Comparison of ENCODE assay signal across 8 cellular contexts in the genomic region with DNA sequence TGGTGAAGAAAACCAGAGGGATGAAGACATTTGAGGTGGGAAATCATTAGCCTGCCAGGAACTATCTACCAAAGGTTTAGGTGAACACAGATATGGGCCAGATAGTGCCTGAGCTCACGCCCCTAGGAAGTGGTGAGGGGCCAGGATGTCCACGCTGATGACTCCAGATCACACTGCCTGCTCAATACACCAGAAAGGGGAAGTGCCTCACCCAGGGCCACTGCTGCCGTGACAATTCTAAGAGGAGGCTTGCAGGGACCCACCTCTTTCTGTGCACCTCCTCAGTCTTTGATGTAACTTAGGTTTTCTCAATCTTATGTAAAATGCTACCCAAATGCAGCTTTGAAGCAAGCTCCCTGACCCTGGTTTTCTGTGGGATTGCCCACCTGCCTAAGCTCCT. TPM values are rescaled to one million over a fixed set of nuclear protein-coding genes. Genes with fewer than 3 reads are reported as not detected.
DNase-seq lines count a peak whose midpoint lies in the region; ATAC-seq and TF ChIP-seq lines count a peak whose summit lies in the region.

No MANE protein-coding gene starts in this region.

- H3K27me3 ChIP-seq in WERI-Rb-1 (ENCODE audit: insufficient read depth, low read depth, severe bottlenecking), result no peaks in the 10 kb centered on the region

- intact Hi-C loops in activated CD8-positive, alpha-beta T cell treated with anti-CD3 and anti-CD28 coated beads for 36 hours (cut with micrococcal nuclease), result no loop called here

- DNase-seq in activated T-cell treated with anti-CD3 and anti-CD28 coated beads, Interleukin-2, amount 50 U/mL, for 24 hours, result no peak
- DNase-seq in activated T-cell treated with anti-CD3 and anti-CD28 coated beads for 4 hours (no peak), WERI-Rb-1 (no peak), LoVo (ENCODE audit: low spot score) (no peak)
- peak; percentile 52 for DNase-seq in activated CD8-positive, alpha-beta T cell treated with anti-CD3 and anti-CD28 coated beads for 36 hours
- DNase-seq in stimulated activated effector memory CD8-positive, alpha-beta T cell treated with anti-CD3 and anti-CD28 coated beads, Interleukin-12 subunit alpha, Interleukin-12 subunit beta, amount 100 ng/mL, for 72 hours (ENCODE audit: low spot score in 2 of 2), result no peak

- H3K4me3 ChIP-seq in WERI-Rb-1 (ENCODE audit: low read depth, low read length), result no peak overlapping the region

- peaks cover 5% of the 10 kb centered on the region for H3K36me3 Mint-ChIP-seq in activated T-cell treated with anti-CD3 and anti-CD28 coated beads, Interleukin-2, amount 50 U/mL, for 24 hours (ENCODE audit: low read depth)
- H3K36me3 Mint-ChIP-seq in activated CD8-positive, alpha-beta T cell treated with anti-CD3 and anti-CD28 coated beads for 36 hours (ENCODE audit: low read depth), result no peaks in the 10 kb centered on the region
- H3K36me3 Mint-ChIP-seq in stimulated activated effector memory CD8-positive, alpha-beta T cell treated with anti-CD3 and anti-CD28 coated beads, Interleukin-12 subunit alpha, Interleukin-12 subunit beta, amount 100 ng/mL, for 72 hours, result peaks cover 13% of the 10 kb centered on the region

- CTCF ChIA-PET in activated CD8-positive, alpha-beta T cell treated with anti-CD3 and anti-CD28 coated beads for 36 hours (lab: Charles Lee), result interaction anchor here (1.2 to 3.1 kb wide), 4 partner anchors 11 to 67 kb away, joined by 3 to 15 read pairs (median 4); no protein-coding TSS in a partner anchor

- peaks cover under 1% of the 10 kb centered on the region for H3K9me3 ChIP-seq in WERI-Rb-1 (ENCODE audit: severe bottlenecking)

- no peaks in the 10 kb centered on the region for H3K27me3 Mint-ChIP-seq in activated T-cell treated with anti-CD3 and anti-CD28 coated beads, Interleukin-2, amount 50 U/mL, for 24 hours
- H3K27me3 Mint-ChIP-seq in activated CD8-positive, alpha-beta T cell treated with anti-CD3 and anti-CD28 coated beads for 36 hours, result no peaks in the 10 kb centered on the region

- peak overlapping the region; percentile 42 for H3K27ac Mint-ChIP-seq in activated T-cell treated with anti-CD3 and anti-CD28 coated beads, Interleukin-2, amount 50 U/mL, for 24 hours
- no peak overlapping the region for H3K27ac Mint-ChIP-seq in activated CD8-positive, alpha-beta T cell treated with anti-CD3 and anti-CD28 coated beads for 36 hours
- H3K27ac Mint-ChIP-seq in stimulated activated effector memory CD8-positive, alpha-beta T cell treated with anti-CD3 and anti-CD28 coated beads, Interleukin-12 subunit alpha, Interleukin-12 subunit beta, amount 100 ng/mL, for 72 hours, result peak overlapping the region; percentile 71

- ATAC-seq in HG03442 (IDR thresholded peaks at IDR 0.05; ENCODE audit: unreplicated experiment), result peak; percentile 57
- ATAC-seq in activated CD8-positive, alpha-beta T cell treated with anti-CD3 and anti-CD28 coated beads for 36 hours, result peak; percentile 86
- ATAC-seq in stimulated activated effector memory CD8-positive, alpha-beta T cell treated with anti-CD3 and anti-CD28 coated beads, Interleukin-12 subunit alpha, Interleukin-12 subunit beta, amount 100 ng/mL, for 72 hours, result peak; percentile 85
- no peak for ATAC-seq in GM21619 (IDR thresholded peaks at IDR 0.05; ENCODE audit: unreplicated experiment)

- H3K36me3 ChIP-seq in WERI-Rb-1, result peaks cover 7% of the 10 kb centered on the region

- H3K4me3 Mint-ChIP-seq in activated T-cell treated with anti-CD3 and anti-CD28 coated beads, Interleukin-2, amount 50 U/mL, for 24 hours, result no peak overlapping the region
- H3K4me3 Mint-ChIP-seq in activated CD8-positive, alpha-beta T cell treated with anti-CD3 and anti-CD28 coated beads for 36 hours, result no peak overlapping the region
- peak overlapping the region; percentile 14 for H3K4me3 Mint-ChIP-seq in stimulated activated effector memory CD8-positive, alpha-beta T cell treated with anti-CD3 and anti-CD28 coated beads, Interleukin-12 subunit alpha, Interleukin-12 subunit beta, amount 100 ng/mL, for 72 hours

- no peak for TF ChIP-seq CTCF in activated CD8-positive, alpha-beta T cell treated with anti-CD3 and anti-CD28 coated beads for 36 hours (IDR thresholded peaks at IDR 0.05)
- no peak for TF ChIP-seq CTCF in WERI-Rb-1 (IDR thresholded peaks at IDR 0.05; ENCODE audit: low read depth, low read length)

- H3K4me1 Mint-ChIP-seq in activated T-cell treated with anti-CD3 and anti-CD28 coated beads, Interleukin-2, amount 50 U/mL, for 24 hours (ENCODE audit: low read depth), result peaks cover 43% of the 10 kb centered on the region
- peaks cover 22% of the 10 kb centered on the region for H3K4me1 Mint-ChIP-seq in activated CD8-positive, alpha-beta T cell treated with anti-CD3 and anti-CD28 coated beads for 36 hours (ENCODE audit: low read depth)
- H3K4me1 Mint-ChIP-seq in stimulated activated effector memory CD8-positive, alpha-beta T cell treated with anti-CD3 and anti-CD28 coated beads, Interleukin-12 subunit alpha, Interleukin-12 subunit beta, amount 100 ng/mL, for 72 hours, result peaks cover 58% of the 10 kb centered on the region

- POLR2A ChIA-PET in activated CD8-positive, alpha-beta T cell treated with anti-CD3 and anti-CD28 coated beads for 36 hours (lab: Charles Lee), result interaction anchor here (1.4 kb wide), 2 partner anchors 12 to 87 kb away, joined by 3 to 4 read pairs; no protein-coding TSS in a partner anchor

- H3K9me3 Mint-ChIP-seq in activated T-cell treated with anti-CD3 and anti-CD28 coated beads, Interleukin-2, amount 50 U/mL, for 24 hours, result no peaks in the 10 kb centered on the region
- H3K9me3 Mint-ChIP-seq in activated CD8-positive, alpha-beta T cell treated with anti-CD3 and anti-CD28 coated beads for 36 hours, result no peaks in the 10 kb centered on the region
- H3K9me3 Mint-ChIP-seq in stimulated activated effector memory CD8-positive, alpha-beta T cell treated with anti-CD3 and anti-CD28 coated beads, Interleukin-12 subunit alpha, Interleukin-12 subunit beta, amount 100 ng/mL, for 72 hours, result no peaks in the 10 kb centered on the region

- H3K27ac ChIP-seq in WERI-Rb-1, result no peak overlapping the region

RNA-seq across cellular contexts. Expression of a gene that starts 5.4 kb away (rescaled TPM):
- total RNA-seq in activated CD8-positive, alpha-beta T cell treated with anti-CD3 and anti-CD28 coated beads for 36 hours, result under 1 TPM in 1 of 2 experiments, not detected in 1; 0.07 TPM

RNA-seq across cellular contexts. Expression of a gene that starts 13.7 kb away (rescaled TPM):
- total RNA-seq in activated CD8-positive, alpha-beta T cell treated with anti-CD3 and anti-CD28 coated beads for 36 hours, result 10 to 100 TPM; 42.3 to 47.4 TPM
